8 cellular contexts compared by ENCODE assay signal in genomic region chr3:61858054-61858453, GRCh38.
DNase-seq lines count a peak whose midpoint lies in the region; ATAC-seq and TF ChIP-seq lines count a peak whose summit lies in the region.

No MANE protein-coding gene starts in this region.

- H3K27me3 Mint-ChIP-seq in chondrocyte (ENCODE audit: low read depth) (no peaks in the 10 kb centered on the region), nephron progenitor cell (ENCODE audit: low read depth, poor library complexity) (no peaks in the 10 kb centered on the region), WTC11 (ENCODE audit: low read depth) (no peaks in the 10 kb centered on the region)
- no peaks in the 10 kb centered on the region for H3K27me3 Mint-ChIP-seq in activated T-helper 17 cell treated with anti-CD3 and anti-CD28 coated beads, Interleukin-2, amount 50 U/mL, for 72 hours

- POLR2A ChIA-PET in WTC11 (lab: Charles Lee) = interaction anchor here (0.6 kb wide), 1 partner anchor 445 kb away, joined by 3 read pairs; no protein-coding TSS in a partner anchor

- no peak for ATAC-seq in WTC11
- no peak for ATAC-seq in activated T-helper 17 cell treated with anti-CD3 and anti-CD28 coated beads, Interleukin-2, amount 50 U/mL, for 72 hours (replicated peaks)

- H3K4me3 ChIP-seq in GM12865 (ENCODE audit: low read depth, low read length) = no peak overlapping the region

- no peaks in the 10 kb centered on the region for H3K9me3 Mint-ChIP-seq in chondrocyte (ENCODE audit: low read depth)
- peaks cover 13% of the 10 kb centered on the region for H3K9me3 Mint-ChIP-seq in nephron progenitor cell
- H3K9me3 Mint-ChIP-seq in WTC11 = peaks cover 13% of the 10 kb centered on the region
- H3K9me3 Mint-ChIP-seq in activated T-helper 17 cell treated with anti-CD3 and anti-CD28 coated beads, Interleukin-2, amount 50 U/mL, for 72 hours = peaks cover 6% of the 10 kb centered on the region

- H3K36me3 Mint-ChIP-seq in chondrocyte (ENCODE audit: low read depth) (no peaks in the 10 kb centered on the region), nephron progenitor cell (ENCODE audit: low read depth) (peaks cover 18% of the 10 kb centered on the region), WTC11 (peaks cover 8% of the 10 kb centered on the region)
- H3K36me3 Mint-ChIP-seq in activated T-helper 17 cell treated with anti-CD3 and anti-CD28 coated beads, Interleukin-2, amount 50 U/mL, for 72 hours (ENCODE audit: low read depth) = no peaks in the 10 kb centered on the region

- CTCF ChIA-PET in WTC11 (lab: Charles Lee) = interaction anchor here (2.1 kb wide), 1 partner anchor 14 kb away, joined by 8 read pairs; no protein-coding TSS in a partner anchor

- H3K27ac Mint-ChIP-seq in chondrocyte (ENCODE audit: unreplicated experiment) (no peak overlapping the region), nephron progenitor cell (no peak overlapping the region), WTC11 (no peak overlapping the region)
- H3K27ac Mint-ChIP-seq in activated T-helper 17 cell treated with anti-CD3 and anti-CD28 coated beads, Interleukin-2, amount 50 U/mL, for 72 hours = no peak overlapping the region

- TF ChIP-seq CTCF in GM12865 (IDR thresholded peaks at IDR 0.05; ENCODE audit: insufficient read depth, low read depth, low read length, missing control alignments) = peak; percentile 21
- peak; percentile 86 for TF ChIP-seq CTCF in chondrocyte (IDR thresholded peaks at IDR 0.05)
- TF ChIP-seq CTCF in nephron progenitor cell (IDR thresholded peaks at IDR 0.05) = peak; percentile 28
- no peak for TF ChIP-seq CTCF in WTC11 (IDR thresholded peaks at IDR 0.05)

- H3K4me3 Mint-ChIP-seq in chondrocyte (ENCODE audit: unreplicated experiment) (no peak overlapping the region), nephron progenitor cell (no peak overlapping the region), WTC11 (no peak overlapping the region)
- H3K4me3 Mint-ChIP-seq in activated T-helper 17 cell treated with anti-CD3 and anti-CD28 coated beads, Interleukin-2, amount 50 U/mL, for 72 hours = no peak overlapping the region

- H3K4me1 Mint-ChIP-seq in chondrocyte (ENCODE audit: low read depth) = peaks cover 17% of the 10 kb centered on the region
- peaks cover 36% of the 10 kb centered on the region for H3K4me1 Mint-ChIP-seq in nephron progenitor cell
- H3K4me1 Mint-ChIP-seq in WTC11 = peaks cover 74% of the 10 kb centered on the region
- no peaks in the 10 kb centered on the region for H3K4me1 Mint-ChIP-seq in activated T-helper 17 cell treated with anti-CD3 and anti-CD28 coated beads, Interleukin-2, amount 50 U/mL, for 72 hours

- DNase-seq in GM12865 (ENCODE audit: low read depth) = no peak
- peak; percentile 30 for DNase-seq in NCI-H2029 (lab: John Stamatoyannopoulos, UW)
- DNase-seq in chondrocyte (ENCODE audit: low spot score) = no peak
- no peak for DNase-seq in nephron progenitor cell
- no peak for DNase-seq in activated CD8-positive, alpha-beta memory T cell treated with anti-CD3 and anti-CD28 coated beads, Interleukin-2, amount 50 U/mL, for 4 hours
- no peak for DNase-seq in WTC11 (ENCODE audit: low spot score)
- DNase-seq in HK-2 (ENCODE audit: unreplicated experiment) = no peak

TF ChIP-seq in WTC11, 78 proteins besides CTCF, POLR2A, EP300 and RAD21:
- no peak for TF ChIP-seq ZNF317 (CRISPR knock-in tag; IDR thresholded peaks at IDR 0.05; ENCODE audit: borderline replicate concordance, low read depth)
- no peak for TF ChIP-seq NFYB (CRISPR knock-in tag; conservative IDR thresholded peaks at IDR 0.05; ENCODE audit: low read depth)
- TF ChIP-seq TCF7 (CRISPR knock-in tag; IDR thresholded peaks at IDR 0.05; ENCODE audit: low read depth) = no peak
- no peak for TF ChIP-seq ZNF232 (CRISPR knock-in tag; IDR thresholded peaks at IDR 0.05)
- TF ChIP-seq ZNF121 (CRISPR knock-in tag; IDR thresholded peaks at IDR 0.05) = no peak
- no peak for TF ChIP-seq ZNF423 (CRISPR knock-in tag; IDR thresholded peaks at IDR 0.05)
